In the genomic region with DNA sequence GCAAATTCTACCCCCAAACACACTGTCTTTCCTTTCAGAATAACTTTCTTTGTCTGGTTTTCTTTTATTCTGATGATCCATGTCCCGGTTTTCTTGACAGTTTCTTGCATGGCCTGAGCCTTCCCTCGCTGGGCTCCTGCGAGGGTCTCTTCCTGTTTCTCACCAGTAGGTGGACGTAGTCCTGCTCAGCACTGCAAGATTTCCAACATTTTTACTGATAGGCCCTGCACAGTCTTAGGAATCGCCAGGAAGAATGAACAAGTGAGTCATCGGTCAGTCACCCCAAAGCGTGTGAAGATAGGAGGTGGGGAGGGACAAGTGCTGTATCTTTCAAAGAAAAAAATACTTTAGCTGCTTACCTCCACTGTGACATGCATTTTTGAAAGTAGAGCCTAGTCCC, we compare ENCODE assay signal across 1 cellular context.
TF ChIP-seq lines count a peak whose summit lies in the region.

No MANE protein-coding gene starts in this region.

TF ChIP-seq in H1, 55 proteins besides CTCF, POLR2A, EP300 and RAD21 (continued from another document):
- TF ChIP-seq CTBP2 (IDR thresholded peaks at IDR 0.05; ENCODE audit: borderline replicate concordance, insufficient read depth, insufficient read length, low read length), result no peak
- no peak for TF ChIP-seq SUZ12 (IDR thresholded peaks at IDR 0.05; ENCODE audit: low read length)
- no peak for TF ChIP-seq KDM5A (IDR thresholded peaks at IDR 0.05; ENCODE audit: low read length)
- no peak for TF ChIP-seq MAFK (IDR thresholded peaks at IDR 0.05; ENCODE audit: low read depth, low read length)
- no peak for TF ChIP-seq CHD1 (IDR thresholded peaks at IDR 0.05; ENCODE audit: low read depth, low read length)
- TF ChIP-seq CHD2 (IDR thresholded peaks at IDR 0.05; ENCODE audit: low read length), result no peak
- no peak for TF ChIP-seq SIN3A (conservative IDR thresholded peaks at IDR 0.05 in 1 of 2, IDR thresholded peaks at IDR 0.05 in 1 of 2; ENCODE audit: low read depth in 1 of 2, low read length in 2 of 2)
- no peak for TF ChIP-seq SAP30 (IDR thresholded peaks at IDR 0.05; ENCODE audit: insufficient read depth, insufficient replicate concordance, low read length)
TF ChIP-seq in H1: peak in this region for 0.
